Comparison of ENCODE assay signal across 12 cellular contexts in the genomic region with DNA sequence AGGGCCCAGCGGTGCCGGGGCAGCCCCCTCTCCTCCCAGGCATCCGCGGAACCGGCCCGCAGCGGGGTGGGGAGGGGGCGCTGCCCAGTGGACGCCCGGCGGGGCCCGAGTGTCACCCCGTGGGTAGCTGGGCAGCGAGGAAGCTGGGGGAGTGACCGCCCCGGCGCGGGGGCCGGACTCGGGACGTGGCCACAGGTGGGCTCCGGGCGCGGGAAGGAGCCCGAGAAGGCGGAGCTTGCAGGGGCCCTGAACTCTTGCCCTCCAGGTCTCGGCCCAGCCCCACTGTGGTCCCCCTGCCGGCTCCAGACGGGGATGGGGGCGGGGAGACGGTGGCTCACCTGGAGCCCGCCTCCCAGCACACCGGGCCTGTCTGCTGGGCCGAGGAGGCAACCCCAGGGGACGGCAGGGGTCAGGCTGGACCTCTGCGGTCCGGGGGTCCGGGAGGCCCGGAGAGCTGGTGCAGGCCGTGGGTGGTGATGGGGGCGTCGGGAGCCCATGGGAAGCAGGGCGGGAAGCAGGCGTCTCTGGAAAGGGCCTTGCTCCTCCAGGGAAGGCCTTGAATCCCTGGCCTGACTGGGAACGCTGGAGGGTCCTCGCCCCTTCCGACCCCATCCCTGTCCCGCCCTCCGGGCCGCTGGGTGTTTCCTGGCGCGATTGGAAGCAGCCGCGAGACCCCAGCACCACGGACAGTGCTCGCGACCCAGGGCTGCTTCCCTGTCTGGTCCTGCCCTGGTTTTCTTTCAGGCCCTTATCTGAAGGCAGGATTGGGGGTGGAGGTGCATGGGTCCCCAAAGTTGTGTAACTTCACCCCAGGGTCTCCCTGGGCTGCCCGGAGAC. TPM values are rescaled to one million over a fixed set of nuclear protein-coding genes. Genes with fewer than 3 reads are reported as not detected.
A peak's percentile ranks its signal among the peaks of the same experiment; 100 is the strongest.
DNase-seq lines count a peak whose midpoint lies in the region; ATAC-seq and TF ChIP-seq lines count a peak whose summit lies in the region.
"Had no signal": no experiment of that assay in that cellular context is flagged by ENCODE, and none has a peak within 500 bp of the region (broad histone marks: within the 10 kb centered on the region; RNA-seq: fewer than 3 reads in every experiment).

No MANE protein-coding gene starts in this region.

- H3K36me3 Mint-ChIP-seq in neural crest cell (ENCODE audit: low read depth) = peaks cover 5% of the 10 kb centered on the region

- H3K79me2 ChIP-seq in PC-3 (ENCODE audit: low read length) = peaks cover 4% of the 10 kb centered on the region; the same call in 1 of the 2 replicates

- peak; percentile 73 for DNase-seq in ELF-1 (ENCODE audit: low read depth, low spot score)
- no peak for DNase-seq in PC-3
- peak; percentile 80 for DNase-seq in ecto neural progenitor cell (ENCODE audit: low spot score)
- DNase-seq in neural crest cell (ENCODE audit: low read depth, low spot score) = no peak
- no peak for DNase-seq in T1000 (lab: John Stamatoyannopoulos, UW)
- DNase-seq in NCI-H2081 (lab: John Stamatoyannopoulos, UW) = no peak
- DNase-seq: colonic mucosa, COR-L47, NCI-H1436 treated with DMSO at 0.1 percent for 48 hours had no signal

- no peaks in the 10 kb centered on the region for H3K9me2 ChIP-seq in PC-3 (replicated peaks; ENCODE audit: low read length)

- H3K36me3 ChIP-seq in PC-3 (ENCODE audit: low read depth, low read length) = peaks cover 4% of the 10 kb centered on the region; the same call in 1 of the 2 replicates
- H3K36me3 ChIP-seq: colonic mucosa had no signal

- no peaks in the 10 kb centered on the region for H3K9me3 ChIP-seq in PC-3 (ENCODE audit: low read length)
- H3K9me3 ChIP-seq: colonic mucosa had no signal

- TF ChIP-seq CTCF in PC-3 (conservative IDR thresholded peaks at IDR 0.05; ENCODE audit: low read depth, low read length) = no peak
- no peak for TF ChIP-seq CTCF in neural crest cell (conservative IDR thresholded peaks at IDR 0.05)

- no peaks in the 10 kb centered on the region for H3K27me3 ChIP-seq in PC-3 (ENCODE audit: low read length)

- intact Hi-C loops in PC-3 (cut with micrococcal nuclease) = loop anchor here (5.0 kb wide), 2 partner anchors 72 to 142 kb away; no protein-coding TSS in a partner anchor

- POLR2A ChIA-PET in PC-3 (lab: Charles Lee; ENCODE audit: unreplicated experiment) = no interaction called here

- no TSS peak for BruUV-seq in PC-3 (replicated peaks; lab: Mats Ljungman, UMichigan)

- H3K4me3 ChIP-seq in PC-3 (ENCODE audit: low read length) = peak overlapping the region; percentile 65; the same call in 1 of the 2 replicates
- H3K4me3 ChIP-seq: colonic mucosa had no signal

- H2AFZ ChIP-seq in PC-3 (ENCODE audit: low read length) = no peak overlapping the region

- no peak overlapping the region for H3K27ac ChIP-seq in PC-3 (ENCODE audit: low read length)
- H3K27ac ChIP-seq: colonic mucosa had no signal

- H3K4me2 ChIP-seq in PC-3 (ENCODE audit: low read length) = 0 out of 2 replicates have a peak overlapping the region, but pooled peaks have one; percentile 83

- H3K9ac ChIP-seq in PC-3 (ENCODE audit: low read length) = no peak overlapping the region

- peaks cover 50% of the 10 kb centered on the region for H3K4me1 ChIP-seq in PC-3 (ENCODE audit: insufficient read depth, low read length)
- H3K4me1 ChIP-seq: colonic mucosa had no signal

- H3K9me3 Mint-ChIP-seq in neural crest cell = no peaks in the 10 kb centered on the region

- peaks cover 18% of the 10 kb centered on the region for H3K4me1 Mint-ChIP-seq in neural crest cell

- no peak overlapping the region for H3K27ac Mint-ChIP-seq in neural crest cell (ENCODE audit: unreplicated experiment)
- H3K27ac Mint-ChIP-seq: activated CD4-positive, alpha-beta T cell treated with anti-CD3 and anti-CD28 coated beads, Interleukin-2, amount 10 ng/mL, durations not matched to agents 24 days and 14 days had no signal

- H4K20me1 ChIP-seq in PC-3 (ENCODE audit: low read length) = no peaks in the 10 kb centered on the region

- no peaks in the 10 kb centered on the region for H3F3A ChIP-seq in PC-3 (ENCODE audit: low read length, unreplicated experiment)

- CTCF ChIA-PET in PC-3 (lab: Charles Lee) = interaction anchor here (0.5 kb wide), 1 partner anchor 187 kb away, joined by 3 read pairs; no protein-coding TSS in a partner anchor

- ATAC-seq in PC-3 (no peak), GM21576 (IDR thresholded peaks at IDR 0.05; ENCODE audit: unreplicated experiment) (no peak), GM21723 (IDR thresholded peaks at IDR 0.05; ENCODE audit: unreplicated experiment) (no peak)

- peaks cover 24% of the 10 kb centered on the region for H3K27me3 Mint-ChIP-seq in neural crest cell (ENCODE audit: low read depth)

- peak overlapping the region; percentile 38 for H3K4me3 Mint-ChIP-seq in neural crest cell

RNA-seq across cellular contexts. Expression of a gene that starts 1.9 kb away (rescaled TPM):
- total RNA-seq in PC-3 (2014; rRNA removed) = 4.9 and 10.3 TPM in 2 replicates
- 14.3 and 14.6 TPM in 2 replicates for total RNA-seq in neural crest cell

Comparison
In these comparisons a context has a peak if more than half of its experiments do, and no peak if none do; other contexts are left out.
1. DNase-seq: peak in ELF-1 (single experiment) and ecto neural progenitor cell (single experiment); none in PC-3 (single experiment), neural crest cell (single experiment), T1000 (single experiment) and NCI-H2081 (0 of 2).